Comparison of ENCODE assay signal across 1 cellular context in genomic region chr7:77459311-77459726, GRCh38.
TF ChIP-seq lines count a peak whose summit lies in the region.

No MANE protein-coding gene starts in this region.

TF ChIP-seq in HepG2, 621 proteins besides CTCF, POLR2A, EP300 and RAD21 (continued from another document and continues in another):
- TF ChIP-seq SKIL (CRISPR knock-in tag; IDR thresholded peaks at IDR 0.05; ENCODE audit: borderline replicate concordance) (peak; percentile 73; the same call in 1 of the 2 replicates), FOXJ3 (CRISPR knock-in tag; IDR thresholded peaks at IDR 0.05; ENCODE audit: borderline replicate concordance) (peak; percentile 89; the same call in 1 of the 2 replicates), MBD4 (IDR thresholded peaks at IDR 0.05; ENCODE audit: borderline replicate concordance, low read length) (peak; percentile 87), SKI (IDR thresholded peaks at IDR 0.05; ENCODE audit: partially characterized antibody) (peak; percentile 88), THRA (CRISPR knock-in tag; IDR thresholded peaks at IDR 0.05; ENCODE audit: borderline replicate concordance) (peak; percentile 84; the same call in 1 of the 2 replicates), MXD4 (CRISPR knock-in tag; IDR thresholded peaks at IDR 0.05) (no peak), ZFP82 (CRISPR knock-in tag; IDR thresholded peaks at IDR 0.05; ENCODE audit: borderline replicate concordance) (0 out of 2 replicates have a peak, but pooled peaks have one; percentile 2), NCOR1 (IDR thresholded peaks at IDR 0.05; ENCODE audit: borderline replicate concordance, low read length) (peak; percentile 70; the same call in 1 of the 2 replicates), MNT (IDR thresholded peaks at IDR 0.05) (no peak), CCAR2 (optimal IDR thresholded peaks at IDR 0.05; ENCODE audit: low read depth, low read length) (no peak), ZNF24 (IDR thresholded peaks at IDR 0.05) (peak; percentile 69; the same call in 1 of the 2 replicates), IRX3 (CRISPR knock-in tag; IDR thresholded peaks at IDR 0.05; ENCODE audit: borderline replicate concordance, low read depth) (no peak), ELF3 (CRISPR knock-in tag; IDR thresholded peaks at IDR 0.05) (0 out of 2 replicates have a peak, but pooled peaks have one; percentile 66), ZKSCAN1 (IDR thresholded peaks at IDR 0.05; ENCODE audit: low read length) (no peak), NCOA2 (CRISPR knock-in tag; IDR thresholded peaks at IDR 0.05) (peak; percentile 90), PBX2 (CRISPR knock-in tag; IDR thresholded peaks at IDR 0.05) (no peak), MAFK (conservative IDR thresholded peaks at IDR 0.05 in 1 of 2, IDR thresholded peaks at IDR 0.05 in 1 of 2; ENCODE audit: low read length in 2 of 2) (peak; percentile 35 to 43; a peak in 3 of 4 replicates), ZNF570 (CRISPR knock-in tag; IDR thresholded peaks at IDR 0.05; ENCODE audit: borderline replicate concordance) (no peak), FOXA1 (IDR thresholded peaks at IDR 0.05) (peak; percentile 92), FOXA1 (CRISPR knock-in tag; IDR thresholded peaks at IDR 0.05) (peak; percentile 84), SYNCRIP (IDR thresholded peaks at IDR 0.05; ENCODE audit: insufficient read depth, low read depth, low read length) (no peak), RARA (CRISPR knock-in tag; IDR thresholded peaks at IDR 0.05) (peak; percentile 85), NFE2L1 (CRISPR knock-in tag; IDR thresholded peaks at IDR 0.05; ENCODE audit: borderline replicate concordance) (no peak), RCOR2 (CRISPR knock-in tag; IDR thresholded peaks at IDR 0.05) (peak; percentile 29; the same call in 1 of the 2 replicates), SALL1 (CRISPR knock-in tag; IDR thresholded peaks at IDR 0.05) (peak; percentile 29; the same call in 1 of the 2 replicates), SOX6 (IDR thresholded peaks at IDR 0.05) (no peak), SOX6 (CRISPR knock-in tag; IDR thresholded peaks at IDR 0.05) (peak; percentile 84), SALL2 (CRISPR knock-in tag; IDR thresholded peaks at IDR 0.05) (no peak), NFIC (IDR thresholded peaks at IDR 0.05; ENCODE audit: low read length) (peak; percentile 93), HNF4A (CRISPR knock-in tag; IDR thresholded peaks at IDR 0.05) (peak; percentile 48), ZBTB39 (CRISPR knock-in tag; IDR thresholded peaks at IDR 0.05) (no peak), NKX3-1 (CRISPR knock-in tag; IDR thresholded peaks at IDR 0.05) (peak; percentile 85), ZNF749 (CRISPR knock-in tag; IDR thresholded peaks at IDR 0.05; ENCODE audit: borderline replicate concordance) (no peak), ZNF496 (CRISPR knock-in tag; IDR thresholded peaks at IDR 0.05; ENCODE audit: insufficient replicate concordance) (no peak), GZF1 (CRISPR knock-in tag; IDR thresholded peaks at IDR 0.05) (no peak), ATF2 (CRISPR knock-in tag; IDR thresholded peaks at IDR 0.05) (peak; percentile 16; the same call in 1 of the 2 replicates), TCF7L2 (IDR thresholded peaks at IDR 0.05; ENCODE audit: low read depth, low read length) (peak; percentile 71)
- TF ChIP-seq, protein P1, sequence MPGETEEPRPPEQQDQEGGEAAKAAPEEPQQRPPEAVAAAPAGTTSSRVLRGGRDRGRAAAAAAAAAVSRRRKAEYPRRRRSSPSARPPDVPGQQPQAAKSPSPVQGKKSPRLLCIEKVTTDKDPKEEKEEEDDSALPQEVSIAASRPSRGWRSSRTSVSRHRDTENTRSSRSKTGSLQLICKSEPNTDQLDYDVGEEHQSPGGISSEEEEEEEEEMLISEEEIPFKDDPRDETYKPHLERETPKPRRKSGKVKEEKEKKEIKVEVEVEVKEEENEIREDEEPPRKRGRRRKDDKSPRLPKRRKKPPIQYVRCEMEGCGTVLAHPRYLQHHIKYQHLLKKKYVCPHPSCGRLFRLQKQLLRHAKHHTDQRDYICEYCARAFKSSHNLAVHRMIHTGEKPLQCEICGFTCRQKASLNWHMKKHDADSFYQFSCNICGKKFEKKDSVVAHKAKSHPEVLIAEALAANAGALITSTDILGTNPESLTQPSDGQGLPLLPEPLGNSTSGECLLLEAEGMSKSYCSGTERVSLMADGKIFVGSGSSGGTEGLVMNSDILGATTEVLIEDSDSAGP (CRISPR knock-in tag; IDR thresholded peaks at IDR 0.05; ENCODE audit: borderline replicate concordance), result no peak
- TF ChIP-seq, protein P2, sequence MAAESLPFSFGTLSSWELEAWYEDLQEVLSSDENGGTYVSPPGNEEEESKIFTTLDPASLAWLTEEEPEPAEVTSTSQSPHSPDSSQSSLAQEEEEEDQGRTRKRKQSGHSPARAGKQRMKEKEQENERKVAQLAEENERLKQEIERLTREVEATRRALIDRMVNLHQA (CRISPR knock-in tag; IDR thresholded peaks at IDR 0.05), result no peak
- TF ChIP-seq, protein P3, sequence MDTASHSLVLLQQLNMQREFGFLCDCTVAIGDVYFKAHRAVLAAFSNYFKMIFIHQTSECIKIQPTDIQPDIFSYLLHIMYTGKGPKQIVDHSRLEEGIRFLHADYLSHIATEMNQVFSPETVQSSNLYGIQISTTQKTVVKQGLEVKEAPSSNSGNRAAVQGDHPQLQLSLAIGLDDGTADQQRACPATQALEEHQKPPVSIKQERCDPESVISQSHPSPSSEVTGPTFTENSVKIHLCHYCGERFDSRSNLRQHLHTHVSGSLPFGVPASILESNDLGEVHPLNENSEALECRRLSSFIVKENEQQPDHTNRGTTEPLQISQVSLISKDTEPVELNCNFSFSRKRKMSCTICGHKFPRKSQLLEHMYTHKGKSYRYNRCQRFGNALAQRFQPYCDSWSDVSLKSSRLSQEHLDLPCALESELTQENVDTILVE (CRISPR knock-in tag; IDR thresholded peaks at IDR 0.05), result peak; percentile 59; the same call in 1 of the 2 replicates
- TF ChIP-seq, protein P4, sequence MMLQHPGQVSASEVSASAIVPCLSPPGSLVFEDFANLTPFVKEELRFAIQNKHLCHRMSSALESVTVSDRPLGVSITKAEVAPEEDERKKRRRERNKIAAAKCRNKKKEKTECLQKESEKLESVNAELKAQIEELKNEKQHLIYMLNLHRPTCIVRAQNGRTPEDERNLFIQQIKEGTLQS (CRISPR knock-in tag; IDR thresholded peaks at IDR 0.05), result no peak
- TF ChIP-seq, protein P5, sequence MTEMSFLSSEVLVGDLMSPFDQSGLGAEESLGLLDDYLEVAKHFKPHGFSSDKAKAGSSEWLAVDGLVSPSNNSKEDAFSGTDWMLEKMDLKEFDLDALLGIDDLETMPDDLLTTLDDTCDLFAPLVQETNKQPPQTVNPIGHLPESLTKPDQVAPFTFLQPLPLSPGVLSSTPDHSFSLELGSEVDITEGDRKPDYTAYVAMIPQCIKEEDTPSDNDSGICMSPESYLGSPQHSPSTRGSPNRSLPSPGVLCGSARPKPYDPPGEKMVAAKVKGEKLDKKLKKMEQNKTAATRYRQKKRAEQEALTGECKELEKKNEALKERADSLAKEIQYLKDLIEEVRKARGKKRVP (CRISPR knock-in tag; IDR thresholded peaks at IDR 0.05), result peak in 1 of 2 experiments; percentile 48; a peak in 1 of 4 replicates
- TF ChIP-seq, protein P6, sequence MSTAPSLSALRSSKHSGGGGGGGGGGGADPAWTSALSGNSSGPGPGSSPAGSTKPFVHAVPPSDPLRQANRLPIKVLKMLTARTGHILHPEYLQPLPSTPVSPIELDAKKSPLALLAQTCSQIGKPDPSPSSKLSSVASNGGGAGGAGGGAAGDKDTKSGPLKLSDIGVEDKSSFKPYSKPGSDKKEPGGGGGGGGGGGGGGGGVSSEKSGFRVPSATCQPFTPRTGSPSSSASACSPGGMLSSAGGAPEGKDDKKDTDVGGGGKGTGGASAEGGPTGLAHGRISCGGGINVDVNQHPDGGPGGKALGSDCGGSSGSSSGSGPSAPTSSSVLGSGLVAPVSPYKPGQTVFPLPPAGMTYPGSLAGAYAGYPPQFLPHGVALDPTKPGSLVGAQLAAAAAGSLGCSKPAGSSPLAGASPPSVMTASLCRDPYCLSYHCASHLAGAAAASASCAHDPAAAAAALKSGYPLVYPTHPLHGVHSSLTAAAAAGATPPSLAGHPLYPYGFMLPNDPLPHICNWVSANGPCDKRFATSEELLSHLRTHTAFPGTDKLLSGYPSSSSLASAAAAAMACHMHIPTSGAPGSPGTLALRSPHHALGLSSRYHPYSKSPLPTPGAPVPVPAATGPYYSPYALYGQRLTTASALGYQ (CRISPR knock-in tag; IDR thresholded peaks at IDR 0.05), result peak; percentile 83
- TF ChIP-seq, protein P7, sequence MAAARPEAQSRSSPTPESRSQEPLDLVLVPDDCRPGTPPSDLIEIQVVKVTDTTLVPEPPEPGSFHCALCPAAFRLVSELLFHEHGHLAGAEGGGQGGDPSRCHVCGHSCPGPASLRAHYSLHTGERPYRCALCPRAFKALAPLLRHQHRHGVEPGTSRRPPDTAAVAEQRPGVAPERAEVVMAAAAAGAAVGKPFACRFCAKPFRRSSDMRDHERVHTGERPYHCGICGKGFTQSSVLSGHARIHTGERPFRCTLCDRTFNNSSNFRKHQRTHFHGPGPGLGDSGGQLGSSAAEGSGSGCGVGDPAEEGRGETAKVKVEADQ (CRISPR knock-in tag; IDR thresholded peaks at IDR 0.05; ENCODE audit: borderline replicate concordance), result no peak
